Comparison of ENCODE assay signal across 17 cellular contexts in genomic region chr21:41634858-41635257, GRCh38.
DNase-seq lines count a peak whose midpoint lies in the region; ATAC-seq, FAIRE-seq and TF ChIP-seq lines count a peak whose summit lies in the region.
"Had no signal": no experiment of that assay in that cellular context is flagged by ENCODE, and none has a peak within 500 bp of the region (broad histone marks: within the 10 kb centered on the region; RNA-seq: fewer than 3 reads in every experiment).

No MANE protein-coding gene starts in this region.

- peak overlapping the region; percentile 27 for H3K9ac ChIP-seq in neuronal stem cell (ENCODE audit: low read depth, low read length, poor library complexity)

- peaks cover 6% of the 10 kb centered on the region for H3K36me3 Mint-ChIP-seq in Caco-2 (ENCODE audit: insufficient read depth, unreplicated experiment)
- H3K36me3 Mint-ChIP-seq: activated naive CD8-positive, alpha-beta T cell treated with anti-CD3 and anti-CD28 coated beads, Interleukin-2, amount 10 ng/mL, durations not matched to agents 7 days and 5 days had no signal

- no peak overlapping the region for H2BK5ac ChIP-seq in neuronal stem cell (ENCODE audit: low read length)

- no peaks in the 10 kb centered on the region for H3K27me3 Mint-ChIP-seq in Caco-2 (ENCODE audit: insufficient read depth, unreplicated experiment)

- intact Hi-C loops in Caco-2 (cut with micrococcal nuclease; ENCODE audit: unreplicated experiment): loop anchor here (1.0 to 2.0 kb wide), 2 partner anchors 22 to 44 kb away; no protein-coding TSS in a partner anchor

- H3K4me3 ChIP-seq in Caco-2 (ENCODE audit: low read depth, low read length) (no peak overlapping the region), bronchial epithelial cell (ENCODE audit: low read depth, low read length) (no peak overlapping the region), neuronal stem cell (ENCODE audit: low read length in 2 of 2) (no peak overlapping the region)

- H2BK12ac ChIP-seq in neuronal stem cell (ENCODE audit: low read length): no peak overlapping the region

- peak overlapping the region; percentile 47 for H3K14ac ChIP-seq in neuronal stem cell (ENCODE audit: low read length)

- H2AK5ac ChIP-seq in neuronal stem cell (ENCODE audit: low read depth, low read length): no peak overlapping the region

- no peaks in the 10 kb centered on the region for H3K79me1 ChIP-seq in neuronal stem cell (ENCODE audit: low read depth, low read length)

- no peak overlapping the region for H2AFZ ChIP-seq in neuronal stem cell (ENCODE audit: low read length)

- peak overlapping the region; percentile 39 for H3K4ac ChIP-seq in neuronal stem cell (ENCODE audit: low read length)

- H3K9me3 ChIP-seq in Caco-2 (peaks cover 4% of the 10 kb centered on the region; the same call in 1 of the 2 replicates), neuronal stem cell (replicated peaks in 1 of 2; ENCODE audit: control insufficient read depth in 2 of 2, insufficient read depth in 1 of 2, low read depth in 1 of 2, low read length in 2 of 2) (no peaks in the 10 kb centered on the region)

- DNase-seq in Caco-2 (peak in 1 of 2 experiments; percentile 26), M059J (ENCODE audit: low read depth) (peak; percentile 97), bronchial epithelial cell (ENCODE audit: low read depth) (peak; percentile 89), neuronal stem cell (ENCODE audit: low spot score) (no peak), MV-4-11 (lab: John Stamatoyannopoulos, UW) (no peak), activated T-cell treated with anti-CD3 and anti-CD28 coated beads for 4 hours (no peak)
- DNase-seq: activated naive CD8-positive, alpha-beta T cell treated with anti-CD3 and anti-CD28 coated beads, Interleukin-2, amount 10 ng/mL, durations not matched to agents 7 days and 5 days; activated T-cell treated with anti-CD3 and anti-CD28 coated beads, Interleukin-2, amount 50 U/mL, for 1 hour; AML-193; DMS153; NCI-H446 treated with DMSO at 0.1 percent for 48 hours; nucleus accumbens; stimulated activated CD4-positive, alpha-beta T cell treated with anti-CD3 and anti-CD28 coated beads, Interleukin-12 subunit alpha, Interleukin-12 subunit beta, amount 100 ng/mL, for 4 hours had no signal

- H3K4me1 Mint-ChIP-seq in Caco-2 (ENCODE audit: low read depth, unreplicated experiment): peaks cover 24% of the 10 kb centered on the region
- H3K4me1 Mint-ChIP-seq: activated naive CD8-positive, alpha-beta T cell treated with anti-CD3 and anti-CD28 coated beads, Interleukin-2, amount 10 ng/mL, durations not matched to agents 7 days and 5 days had no signal

- H3K27me3 ChIP-seq in Caco-2 (replicated peaks; ENCODE audit: control insufficient read depth, insufficient read depth, low read length) (no peaks in the 10 kb centered on the region; the same call in 1 of the 2 replicates), bronchial epithelial cell (ENCODE audit: control insufficient read depth, insufficient read depth, low read length) (no peaks in the 10 kb centered on the region), neuronal stem cell (ENCODE audit: control insufficient read depth in 3 of 3, insufficient read depth in 3 of 3, low read depth in 1 of 3, low read length in 3 of 3) (no peaks in the 10 kb centered on the region)

- no TSS peak for BruUV-seq in Caco-2 (replicated peaks; lab: Mats Ljungman, UMichigan)

- no peak overlapping the region for H3K4me3 Mint-ChIP-seq in Caco-2 (ENCODE audit: unreplicated experiment)
- H3K4me3 Mint-ChIP-seq: activated naive CD8-positive, alpha-beta T cell treated with anti-CD3 and anti-CD28 coated beads, Interleukin-2, amount 10 ng/mL, durations not matched to agents 7 days and 5 days; T-helper 1 cell treated with Interleukin-12 subunit alpha and Interleukin-12 subunit beta and Interleukin-4 antibody, amounts not matched to agents 30 μg/mL and 1 μg/mL, for 36 hours had no signal

- no peak overlapping the region for H2BK15ac ChIP-seq in neuronal stem cell (ENCODE audit: low read length)

- H3K9me3 Mint-ChIP-seq in Caco-2 (ENCODE audit: unreplicated experiment): peaks cover 36% of the 10 kb centered on the region
- H3K9me3 Mint-ChIP-seq: activated naive CD8-positive, alpha-beta T cell treated with anti-CD3 and anti-CD28 coated beads, Interleukin-2, amount 10 ng/mL, durations not matched to agents 7 days and 5 days; T-helper 1 cell treated with Interleukin-12 subunit alpha and Interleukin-12 subunit beta and Interleukin-4 antibody, amounts not matched to agents 30 μg/mL and 1 μg/mL, for 36 hours had no signal

- CTCF ChIA-PET in Caco-2 (lab: Charles Lee): interaction anchor here (0.6 to 2.1 kb wide), 4 partner anchors 22 to 134 kb away, joined by 3 to 10 read pairs (median 5); no protein-coding TSS in a partner anchor

- peaks cover 30% of the 10 kb centered on the region for H3K4me1 ChIP-seq in Caco-2
- peaks cover 0 to 3% of the 10 kb centered on the region in 2 donors for H3K4me1 ChIP-seq in neuronal stem cell (ENCODE audit: control insufficient read depth in 2 of 2, insufficient read depth in 1 of 2, low read depth in 1 of 2, low read length in 2 of 2)

- no peak overlapping the region for H3K18ac ChIP-seq in neuronal stem cell (ENCODE audit: low read length)

- ATAC-seq in GM21786 (IDR thresholded peaks at IDR 0.05; ENCODE audit: unreplicated experiment) (no peak), HG02870 (IDR thresholded peaks at IDR 0.05; ENCODE audit: unreplicated experiment) (no peak)

- peak overlapping the region; percentile 47 for H2BK120ac ChIP-seq in neuronal stem cell (ENCODE audit: low read depth, low read length)

- H3K27ac Mint-ChIP-seq in Caco-2 (ENCODE audit: unreplicated experiment): peak overlapping the region; percentile 36
- H3K27ac Mint-ChIP-seq: activated naive CD8-positive, alpha-beta T cell treated with anti-CD3 and anti-CD28 coated beads, Interleukin-2, amount 10 ng/mL, durations not matched to agents 7 days and 5 days; T-helper 1 cell treated with Interleukin-12 subunit alpha and Interleukin-12 subunit beta and Interleukin-4 antibody, amounts not matched to agents 30 μg/mL and 1 μg/mL, for 36 hours had no signal

- no peak overlapping the region for H4K91ac ChIP-seq in neuronal stem cell (ENCODE audit: low read depth, low read length, poor library complexity)

- H3K23ac ChIP-seq in neuronal stem cell (ENCODE audit: low read depth, low read length, poor library complexity): no peak overlapping the region

- H3K36me3 ChIP-seq in Caco-2 (ENCODE audit: control insufficient read depth, insufficient read depth, low read length) (no peaks in the 10 kb centered on the region), bronchial epithelial cell (ENCODE audit: control insufficient read depth, insufficient read depth, low read length) (no peaks in the 10 kb centered on the region), neuronal stem cell (replicated peaks in 1 of 2; ENCODE audit: control insufficient read depth in 2 of 2, insufficient read depth in 2 of 2, low read length in 2 of 2) (no peaks in the 10 kb centered on the region)

- TF ChIP-seq CTCF in Caco-2 (IDR thresholded peaks at IDR 0.05; ENCODE audit: insufficient read depth in 1 of 2, low read depth in 1 of 2, low read length in 1 of 2, severe bottlenecking in 1 of 2, unreplicated experiment in 1 of 2): no peak
- TF ChIP-seq CTCF in bronchial epithelial cell (IDR thresholded peaks at IDR 0.05; ENCODE audit: insufficient read depth, low read length, severe bottlenecking): no peak

- FAIRE-seq in bronchial epithelial cell (lab: Jason Lieb, UNC): no peak
- FAIRE-seq: colon had no signal

- no peak overlapping the region for H3K4me2 ChIP-seq in neuronal stem cell (ENCODE audit: insufficient read depth, low read length, poor library complexity, severe bottlenecking)

- POLR2A ChIA-PET in Caco-2 (lab: Charles Lee): no interaction called here

- no peak overlapping the region for H3K27ac ChIP-seq in neuronal stem cell (replicated peaks; ENCODE audit: low read length)

- WGBS in neuronal stem cell (ENCODE audit: extremely low coverage in 2 of 2, insufficient read length in 2 of 2, insufficient replicate concordance in 1 of 2), 2 donors: no CpG with 5 or more reads among the region's 9 CpGs

- H4K8ac ChIP-seq in neuronal stem cell (ENCODE audit: low read depth, low read length): no peak overlapping the region

Comparison
In these comparisons a context has a peak if more than half of its experiments do, and no peak if none do; other contexts are left out.
1. DNase-seq: peak in M059J (single experiment) and bronchial epithelial cell (single experiment); none in neuronal stem cell (single experiment), MV-4-11 (single experiment) and activated T-cell treated with anti-CD3 and anti-CD28 coated beads for 4 hours (single experiment).